1 cellular context compared by ENCODE assay signal in the genomic region with DNA sequence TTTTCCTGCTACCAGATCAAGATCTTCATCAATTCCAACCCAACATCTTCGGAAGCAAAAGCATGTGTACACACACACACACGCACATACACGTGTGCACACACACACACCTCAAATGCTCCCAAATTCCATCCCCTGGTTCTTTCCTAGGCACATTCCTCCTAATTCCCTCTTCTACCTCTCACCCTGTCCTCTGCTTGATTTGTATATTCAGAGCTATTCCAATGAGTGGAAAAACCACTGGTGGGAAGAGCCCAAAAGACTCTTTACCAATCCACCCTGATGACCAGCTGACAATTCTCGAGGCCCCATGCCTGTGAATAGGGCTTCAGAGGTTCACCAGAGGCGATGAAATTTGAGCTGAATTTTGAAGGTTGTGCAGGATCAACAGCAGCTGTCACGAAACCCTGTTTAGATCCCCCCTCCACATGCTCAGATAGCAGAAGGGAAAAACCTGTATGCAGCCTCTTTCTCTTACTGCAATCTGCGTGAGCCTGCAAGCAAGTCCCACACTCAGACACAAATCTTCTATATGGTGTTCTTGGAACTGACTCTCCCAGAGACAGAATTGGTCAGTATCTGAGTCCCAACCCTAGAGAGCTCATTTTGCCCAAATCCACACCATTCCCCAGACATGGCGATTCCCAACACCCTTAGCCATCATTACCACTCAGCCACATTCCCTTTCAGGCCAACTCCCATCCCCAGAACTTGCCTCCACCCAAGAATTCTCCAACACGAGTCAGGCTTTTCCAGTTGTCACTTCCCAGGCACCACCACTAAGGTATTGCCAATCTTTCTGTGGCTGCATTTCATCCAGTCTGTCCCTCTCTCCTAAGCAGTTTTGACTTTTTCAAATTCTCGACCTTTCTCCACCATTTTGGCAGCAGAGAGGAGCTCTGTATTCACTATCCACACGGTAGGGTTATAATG.
TF ChIP-seq lines count a peak whose summit lies in the region.

No MANE protein-coding gene starts in this region.

TF ChIP-seq in IMR-90, 13 proteins besides CTCF, POLR2A, EP300 and RAD21:
- no peak for TF ChIP-seq CHD1 (IDR thresholded peaks at IDR 0.05; ENCODE audit: low read depth, low read length)
- TF ChIP-seq, protein P1, sequence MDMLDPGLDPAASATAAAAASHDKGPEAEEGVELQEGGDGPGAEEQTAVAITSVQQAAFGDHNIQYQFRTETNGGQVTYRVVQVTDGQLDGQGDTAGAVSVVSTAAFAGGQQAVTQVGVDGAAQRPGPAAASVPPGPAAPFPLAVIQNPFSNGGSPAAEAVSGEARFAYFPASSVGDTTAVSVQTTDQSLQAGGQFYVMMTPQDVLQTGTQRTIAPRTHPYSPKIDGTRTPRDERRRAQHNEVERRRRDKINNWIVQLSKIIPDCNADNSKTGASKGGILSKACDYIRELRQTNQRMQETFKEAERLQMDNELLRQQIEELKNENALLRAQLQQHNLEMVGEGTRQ (IDR thresholded peaks at IDR 0.05; ENCODE audit: low read depth, low read length), result no peak
- no peak for TF ChIP-seq RFX5 (IDR thresholded peaks at IDR 0.05; ENCODE audit: low read depth, low read length)
